7 cellular contexts compared by ENCODE assay signal in genomic region chr7:44622342-44623151, GRCh38. TPM values are rescaled to one million over a fixed set of nuclear protein-coding genes. Genes with fewer than 3 reads are reported as not detected.
DNase-seq lines count a peak whose midpoint lies in the region; ATAC-seq lines count a peak whose summit lies in the region.

No MANE protein-coding gene starts in this region.

- H3K9me3 ChIP-seq in naive thymus-derived CD4-positive, alpha-beta T cell (ENCODE audit: control insufficient read depth in 2 of 3, low read length in 3 of 3), result no peaks in the 10 kb centered on the region

- peaks cover 0 to 29% (median 5%) of the 10 kb centered on the region in 3 experiments for H3K36me3 ChIP-seq in naive thymus-derived CD4-positive, alpha-beta T cell (ENCODE audit: control insufficient read depth in 2 of 3, insufficient read depth in 3 of 3, low read length in 3 of 3)

- H3K4me1 Mint-ChIP-seq in activated naive CD4-positive, alpha-beta T cell treated with anti-CD3 and anti-CD28 coated beads, Interleukin-2, amount 10 ng/mL, durations not matched to agents 7 days and 5 days, result peaks cover 90% of the 10 kb centered on the region
- peaks cover 41 to 85% (median 62%) of the 10 kb centered on the region in 7 donors for H3K4me1 Mint-ChIP-seq in naive thymus-derived CD4-positive, alpha-beta T cell

- no peaks in the 10 kb centered on the region for H3K27me3 Mint-ChIP-seq in activated naive CD4-positive, alpha-beta T cell treated with anti-CD3 and anti-CD28 coated beads, Interleukin-2, amount 10 ng/mL, durations not matched to agents 7 days and 5 days
- no peaks in the 10 kb centered on the region for H3K27me3 Mint-ChIP-seq in naive thymus-derived CD4-positive, alpha-beta T cell

- CTCF ChIA-PET in activated naive CD4-positive, alpha-beta T cell treated with anti-CD3 and anti-CD28 coated beads, Interleukin-2, amount 10 ng/mL, durations not matched to agents 7 days and 5 days (lab: Charles Lee), result no interaction called here
- CTCF ChIA-PET in naive thymus-derived CD4-positive, alpha-beta T cell (lab: Charles Lee), result no interaction called here

- POLR2A ChIA-PET in naive thymus-derived CD4-positive, alpha-beta T cell (lab: Charles Lee), result no interaction called here

- DNase-seq in activated naive CD4-positive, alpha-beta T cell treated with anti-CD3 and anti-CD28 coated beads, Interleukin-2, amount 10 ng/mL, durations not matched to agents 7 days and 5 days, result peak; percentile 52
- peak in 1 of 9 donors; percentile 44 for DNase-seq in naive thymus-derived CD4-positive, alpha-beta T cell
- DNase-seq in retina (no peak), NCI-H748 (lab: John Stamatoyannopoulos, UW; ENCODE audit: unreplicated experiment) (no peak)

- intact Hi-C loops in naive thymus-derived CD4-positive, alpha-beta T cell (cut with micrococcal nuclease), result loop anchor here in 1 of 2 donors (2.0 kb wide), 1 partner anchor 16 kb away; the partner anchor contains the start of gene OGDH

- no peaks in the 10 kb centered on the region for H3K27me3 ChIP-seq in naive thymus-derived CD4-positive, alpha-beta T cell (ENCODE audit: control insufficient read depth in 2 of 2, insufficient read depth in 2 of 2, low read length in 2 of 2)

- peak overlapping the region; percentile 9 for H3K4me3 ChIP-seq in naive thymus-derived CD4-positive, alpha-beta T cell (ENCODE audit: low read length)

- no peak overlapping the region for H3K27ac ChIP-seq in naive thymus-derived CD4-positive, alpha-beta T cell (ENCODE audit: low read depth, low read length)

- no peak overlapping the region for H3K4me3 Mint-ChIP-seq in activated naive CD4-positive, alpha-beta T cell treated with anti-CD3 and anti-CD28 coated beads, Interleukin-2, amount 10 ng/mL, durations not matched to agents 7 days and 5 days
- H3K4me3 Mint-ChIP-seq in naive thymus-derived CD4-positive, alpha-beta T cell, result peak overlapping the region in 4 of 10 donors; percentile 14 to 80 (median 40)

- ATAC-seq in GM19438 (IDR thresholded peaks at IDR 0.05; ENCODE audit: low read depth, unreplicated experiment) (peak; percentile 82), HG03159 (IDR thresholded peaks at IDR 0.05; ENCODE audit: unreplicated experiment) (peak; percentile 81), GM19324 (IDR thresholded peaks at IDR 0.05; ENCODE audit: low FRiP score, unreplicated experiment) (no peak)
- ATAC-seq in naive thymus-derived CD4-positive, alpha-beta T cell, result peak; percentile 65

- no peaks in the 10 kb centered on the region for H3K9me3 Mint-ChIP-seq in activated naive CD4-positive, alpha-beta T cell treated with anti-CD3 and anti-CD28 coated beads, Interleukin-2, amount 10 ng/mL, durations not matched to agents 7 days and 5 days
- no peaks in the 10 kb centered on the region for H3K9me3 Mint-ChIP-seq in naive thymus-derived CD4-positive, alpha-beta T cell

- H3K36me3 Mint-ChIP-seq in activated naive CD4-positive, alpha-beta T cell treated with anti-CD3 and anti-CD28 coated beads, Interleukin-2, amount 10 ng/mL, durations not matched to agents 7 days and 5 days, result peaks cover 52% of the 10 kb centered on the region
- peaks cover 0 to 36% (median 12%) of the 10 kb centered on the region in 5 donors for H3K36me3 Mint-ChIP-seq in naive thymus-derived CD4-positive, alpha-beta T cell

- H3K4me1 ChIP-seq in naive thymus-derived CD4-positive, alpha-beta T cell (ENCODE audit: control insufficient read depth in 2 of 2, insufficient read depth in 2 of 2, low read length in 2 of 2), result peaks cover 18 to 82% of the 10 kb centered on the region in 2 donors

- H3K27ac Mint-ChIP-seq in activated naive CD4-positive, alpha-beta T cell treated with anti-CD3 and anti-CD28 coated beads, Interleukin-2, amount 10 ng/mL, durations not matched to agents 7 days and 5 days, result peak overlapping the region; percentile 92
- peak overlapping the region in 8 of 9 donors; percentile 11 to 95 (median 63) for H3K27ac Mint-ChIP-seq in naive thymus-derived CD4-positive, alpha-beta T cell

RNA-seq across cellular contexts. Expression of gene OGDH, which starts 16.1 kb away (rescaled TPM):
- total RNA-seq in naive thymus-derived CD4-positive, alpha-beta T cell, result 100 to 1,000 TPM in 1 of 5 experiments, 10 to 100 TPM in 4; 43.1 to 122 (median 66.3) TPM
- polyA plus RNA-seq in naive thymus-derived CD4-positive, alpha-beta T cell, result 10 to 100 TPM; 20.3 to 25.0 TPM

RNA-seq across cellular contexts. Expression of gene TMED4, which starts 40.5 kb away (rescaled TPM):
- 10 to 100 TPM; 70.0 to 98.5 (median 95.3) TPM for total RNA-seq in naive thymus-derived CD4-positive, alpha-beta T cell
- polyA plus RNA-seq in naive thymus-derived CD4-positive, alpha-beta T cell, result 10 to 100 TPM; 61.6 to 93.7 TPM

RNA-seq across cellular contexts. Expression of gene DDX56, which starts 48.8 kb away (rescaled TPM):
- 100 to 1,000 TPM in 2 of 5 experiments, 10 to 100 TPM in 3; 82.8 to 124 (median 100.0) TPM for total RNA-seq in naive thymus-derived CD4-positive, alpha-beta T cell
- polyA plus RNA-seq in naive thymus-derived CD4-positive, alpha-beta T cell, result 10 to 100 TPM; 43.6 to 65.1 TPM
